ENCODE assay signal across 17 cellular contexts in the genomic region with DNA sequence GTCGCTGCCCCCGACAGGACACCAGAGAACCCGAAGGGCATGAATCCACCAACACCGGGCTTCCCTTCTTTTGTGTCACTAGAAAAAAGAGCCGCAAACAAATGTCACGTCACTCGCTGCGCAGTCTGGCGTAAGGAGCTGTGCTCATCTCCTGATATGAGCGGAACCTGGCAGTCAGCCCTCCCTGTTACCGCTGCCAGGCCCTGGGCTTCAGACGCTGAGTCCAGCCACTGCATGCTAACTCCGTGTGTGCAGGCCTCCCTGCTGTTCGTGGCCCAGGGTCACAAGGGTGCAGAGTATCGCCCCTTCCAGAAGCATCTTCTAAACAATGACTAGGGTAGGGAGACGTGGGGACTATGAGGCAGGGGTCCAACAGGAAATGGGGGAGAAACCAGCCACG.
DNase-seq lines count a peak whose midpoint lies in the region; ATAC-seq and TF ChIP-seq lines count a peak whose summit lies in the region.
"Had no signal": no experiment of that assay in that cellular context is flagged by ENCODE, and none has a peak within 500 bp of the region (broad histone marks: within the 10 kb centered on the region; RNA-seq: fewer than 3 reads in every experiment).

No MANE protein-coding gene starts in this region.

- no peaks in the 10 kb centered on the region for H3K27me3 ChIP-seq in GM23248 (replicated peaks; ENCODE audit: insufficient read depth)
- no peaks in the 10 kb centered on the region for H3K27me3 ChIP-seq in heart right ventricle
- no peaks in the 10 kb centered on the region for H3K27me3 ChIP-seq in gastrocnemius medialis
- H3K27me3 ChIP-seq: body of pancreas had no signal

- H3K4me3 ChIP-seq in GM23248 (no peak overlapping the region), heart right ventricle (no peak overlapping the region), gastrocnemius medialis (no peak overlapping the region)
- H3K4me3 ChIP-seq: body of pancreas had no signal

- no peak overlapping the region for H3K4me2 ChIP-seq in GM23248 (ENCODE audit: unreplicated experiment)

- H4K20me1 ChIP-seq in GM23248 (ENCODE audit: insufficient read depth), result no peaks in the 10 kb centered on the region

- intact Hi-C loops in heart right ventricle (cut with DNase I) (no loop called here), sciatic nerve (cut with DNase I) (no loop called here), gastrocnemius medialis (cut with DNase I; ENCODE audit: low total_unique reads) (no loop called here)

- H3K9me3 ChIP-seq in GM23248 (ENCODE audit: low read depth) (no peaks in the 10 kb centered on the region), heart right ventricle (no peaks in the 10 kb centered on the region), gastrocnemius medialis (no peaks in the 10 kb centered on the region)
- H3K9me3 ChIP-seq: body of pancreas had no signal

- in situ Hi-C loops in GM23248 (cut with MboI), result no loop called here
- in situ Hi-C loops in gastrocnemius medialis (cut with MboI; ENCODE audit: low sequenced_read_pairs in 4 of 4), result no loop called here

- WGBS in GM23248 (ENCODE audit: low coverage in 1 of 2, low lambda C conversion rate in 2 of 2, missing lambda C conversion rate in 2 of 2), 2 experiments, result 93 to 95% methylated on average over 17 of the region's 17 CpGs
- WGBS in heart right ventricle, 2 donors, result 66 to 67% methylated on average over 17 of the region's 17 CpGs

- no peak overlapping the region for H2AFZ ChIP-seq in GM23248

- no peak for DNase-seq in GM23248
- peak; percentile 34 for DNase-seq in cerebellar cortex (ENCODE audit: low spot score)
- peak; percentile 69 to 78 for DNase-seq in heart right ventricle
- DNase-seq in sciatic nerve (ENCODE audit: low spot score), result no peak
- no peak for DNase-seq in nucleus accumbens (lab: John Stamatoyannopoulos, UW)
- DNase-seq in superior temporal gyrus (ENCODE audit: extremely low spot score), result no peak
- DNase-seq in gastrocnemius medialis, result no peak
- DNase-seq: activated CD4-positive, CD25-positive, alpha-beta regulatory T cell treated with anti-CD3 and anti-CD28 coated beads, Interleukin-2, amount 50 U/mL, for 72 hours; CD8-positive, alpha-beta T cell; Karpas-422; NCI-H1092; NCI-H2029; NCI-H226; NCI-H82; SHP77 treated with DMSO at 0.1 percent for 48 hours had no signal

- H3K9me2 ChIP-seq in GM23248 (ENCODE audit: insufficient read depth), result no peaks in the 10 kb centered on the region

- peaks cover 43% of the 10 kb centered on the region for H3K4me1 ChIP-seq in GM23248 (ENCODE audit: insufficient read depth)
- peaks cover 0 to 20% (median 4%) of the 10 kb centered on the region in 9 donors for H3K4me1 ChIP-seq in heart right ventricle
- no peaks in the 10 kb centered on the region for H3K4me1 ChIP-seq in gastrocnemius medialis
- H3K4me1 ChIP-seq: body of pancreas had no signal

- ATAC-seq in heart right ventricle, result peak; percentile 56 to 80 (median 70)
- ATAC-seq in sciatic nerve, result peak; percentile 56
- ATAC-seq in gastrocnemius medialis, result no peak
- ATAC-seq: CD8-positive, alpha-beta T cell; HCT116 had no signal

- H3K27ac ChIP-seq in GM23248 (peak overlapping the region; percentile 94), heart right ventricle (peak overlapping the region in 3 of 10 donors; percentile 11 to 44 (median 18)), gastrocnemius medialis (no peak overlapping the region)
- H3K27ac ChIP-seq: body of pancreas had no signal

- TF ChIP-seq CTCF in heart right ventricle (IDR thresholded peaks at IDR 0.05), result no peak
- TF ChIP-seq CTCF in gastrocnemius medialis (IDR thresholded peaks at IDR 0.05 in 4 of 5, conservative IDR thresholded peaks at IDR 0.05 in 1 of 5), result no peak

- H3K36me3 ChIP-seq in GM23248 (ENCODE audit: low read depth), result peaks cover 44% of the 10 kb centered on the region
- H3K36me3 ChIP-seq in heart right ventricle, result peaks cover 0 to 80% (median 2%) of the 10 kb centered on the region in 9 donors
- H3K36me3 ChIP-seq in gastrocnemius medialis, result no peaks in the 10 kb centered on the region

- H3K9ac ChIP-seq in GM23248, result peak overlapping the region; percentile 70

- H3K79me2 ChIP-seq in GM23248 (ENCODE audit: insufficient read depth), result peaks cover 74% of the 10 kb centered on the region

- peaks cover 53% of the 10 kb centered on the region for H3F3A ChIP-seq in GM23248 (ENCODE audit: insufficient read depth)

- TF ChIP-seq POLR2A in gastrocnemius medialis (IDR thresholded peaks at IDR 0.05), result no peak

Comparison
In these comparisons a context has a peak if more than half of its experiments do, and no peak if none do; other contexts are left out.
1. DNase-seq: peak in cerebellar cortex (single experiment) and heart right ventricle (2 of 2); none in GM23248 (single experiment), sciatic nerve (single experiment), nucleus accumbens (0 of 56), superior temporal gyrus (single experiment) and gastrocnemius medialis (0 of 2).
2. ATAC-seq: peak in heart right ventricle (8 of 8) and sciatic nerve (single experiment); none in gastrocnemius medialis (0 of 2).